ENCODE assay signal across 1 cellular context in genomic region chr9:130182090-130182909, GRCh38.
TF ChIP-seq lines count a peak whose summit lies in the region.

No MANE protein-coding gene starts in this region.

TF ChIP-seq in HCT116, 20 proteins besides CTCF, POLR2A, EP300 and RAD21:
- TF ChIP-seq JUND (IDR thresholded peaks at IDR 0.05) (no peak), REST (IDR thresholded peaks at IDR 0.05; ENCODE audit: low read depth) (no peak), MAX (IDR thresholded peaks at IDR 0.05) (no peak)
